In the genomic region with DNA sequence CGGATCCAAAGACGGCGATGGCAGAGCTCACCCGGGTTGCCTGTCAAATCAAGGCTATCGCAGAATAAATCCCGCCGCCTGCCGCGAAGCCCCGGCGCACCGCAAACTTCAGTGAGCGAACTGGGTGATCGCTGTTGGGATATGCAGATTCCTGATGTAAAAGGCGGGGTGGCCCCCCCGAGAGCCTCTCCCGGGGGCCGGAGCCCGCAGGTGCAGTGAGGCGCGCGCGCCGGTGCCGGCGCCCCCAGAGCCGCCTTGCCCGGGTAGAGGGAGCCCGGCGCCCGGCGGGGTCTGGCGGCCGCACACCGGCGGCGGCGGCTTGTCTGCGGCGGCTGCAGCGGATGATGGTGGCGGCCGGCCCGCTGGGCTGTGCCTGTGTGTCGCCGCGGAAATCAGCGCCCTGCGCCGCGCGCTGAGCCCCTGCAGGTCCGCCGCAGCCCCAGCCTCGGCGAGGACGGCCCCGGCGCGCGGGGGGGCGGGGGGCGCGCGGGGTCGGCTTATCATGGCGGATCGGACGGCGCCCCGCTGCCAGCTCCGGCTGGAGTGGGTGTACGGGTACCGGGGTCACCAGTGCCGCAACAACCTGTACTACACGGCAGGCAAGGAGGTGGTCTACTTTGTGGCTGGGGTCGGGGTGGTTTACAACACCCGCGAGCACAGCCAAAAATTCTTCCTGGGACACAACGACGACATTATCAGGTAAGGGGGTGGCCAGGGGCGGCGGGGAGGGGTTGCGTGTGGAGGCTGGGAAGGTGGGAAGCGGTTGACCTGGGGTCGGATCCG, we compare ENCODE assay signal across 9 cellular contexts. TPM values are rescaled to one million over a fixed set of nuclear protein-coding genes. Genes with fewer than 3 reads are reported as not detected.
A peak's percentile ranks its signal among the peaks of the same experiment; 100 is the strongest.
DNase-seq lines count a peak whose midpoint lies in the region; ATAC-seq, FAIRE-seq and TF ChIP-seq lines count a peak whose summit lies in the region.
"Had no signal": no experiment of that assay in that cellular context is flagged by ENCODE, and none has a peak within 500 bp of the region (broad histone marks: within the 10 kb centered on the region; RNA-seq: fewer than 3 reads in every experiment).

No MANE protein-coding gene starts in this region.

- WGBS in esophagus squamous epithelium, 2 donors = 3 to 11% methylated on average over 17 to 21 of the region's 87 CpGs

- TF ChIP-seq CTCF in D721Med (IDR thresholded peaks at IDR 0.05; ENCODE audit: insufficient read depth, missing control alignments) (no peak), esophagus squamous epithelium (IDR thresholded peaks at IDR 0.05) (peak in 1 of 6 experiments; percentile 4), nephron progenitor cell (IDR thresholded peaks at IDR 0.05) (no peak)

- peaks cover 87% of the 10 kb centered on the region for H3K27me3 Mint-ChIP-seq in nephron progenitor cell (ENCODE audit: low read depth, poor library complexity)

- no peaks in the 10 kb centered on the region for H3K9me3 ChIP-seq in esophagus squamous epithelium

- FAIRE-seq in D721Med (lab: Jason Lieb, UNC) = no peak
- FAIRE-seq: TTC549 had no signal

- TF ChIP-seq POLR2A in esophagus squamous epithelium (IDR thresholded peaks at IDR 0.05) = no peak

- H3K4me3 ChIP-seq in esophagus squamous epithelium = peak overlapping the region; percentile 64 to 81 (median 76)

- intact Hi-C loops in esophagus squamous epithelium (cut with DNase I) = no loop called here

- peaks cover 17% of the 10 kb centered on the region for H3K4me1 Mint-ChIP-seq in nephron progenitor cell

- no peaks in the 10 kb centered on the region for H3K36me3 Mint-ChIP-seq in nephron progenitor cell (ENCODE audit: low read depth)

- no peak overlapping the region for H3K27ac ChIP-seq in esophagus squamous epithelium

- ATAC-seq in HG02588 (IDR thresholded peaks at IDR 0.05; ENCODE audit: unreplicated experiment) = no peak

- H3K4me3 Mint-ChIP-seq in nephron progenitor cell = peak overlapping the region; percentile 91

- peaks cover 6 to 25% (median 10%) of the 10 kb centered on the region in 3 donors for H3K4me1 ChIP-seq in esophagus squamous epithelium

- H3K27ac Mint-ChIP-seq in nephron progenitor cell = no peak overlapping the region

- H3K27me3 ChIP-seq in esophagus squamous epithelium = peaks cover 0 to 15% (median 0%) of the 10 kb centered on the region in 4 donors

- peak; percentile 26 for DNase-seq in D721Med (ENCODE audit: insufficient read length, low spot score)
- peak; percentile 49 for DNase-seq in HuH-7 (ENCODE audit: low spot score)
- peak; percentile 34 to 42 for DNase-seq in activated CD4-positive, alpha-beta T cell treated with anti-CD3 and anti-CD28 coated beads, Interleukin-2, amount 50 U/mL, for 48 hours
- DNase-seq in esophagus squamous epithelium (lab: John Stamatoyannopoulos, UW) = no peak
- DNase-seq in nephron progenitor cell = peak; percentile 75
- DNase-seq in KG1 (lab: John Stamatoyannopoulos, UW) = no peak
- DNase-seq in cerebellar nuclear complex (lab: John Stamatoyannopoulos, UW) = no peak

- no peaks in the 10 kb centered on the region for H3K9me3 Mint-ChIP-seq in nephron progenitor cell

- no peaks in the 10 kb centered on the region for H3K36me3 ChIP-seq in esophagus squamous epithelium

RNA-seq across cellular contexts. Expression of gene EML6, which starts 1.3 kb away (rescaled TPM):
- 1 to 10 TPM; 1.2 to 4.4 (median 3.1) TPM for total RNA-seq in esophagus squamous epithelium

Comparison
In these comparisons a context has a peak if more than half of its experiments do, and no peak if none do; other contexts are left out.
1. DNase-seq: peak in D721Med (single experiment), HuH-7 (single experiment), activated CD4-positive, alpha-beta T cell treated with anti-CD3 and anti-CD28 coated beads, Interleukin-2, amount 50 U/mL, for 48 hours (2 of 2) and nephron progenitor cell (single experiment); none in esophagus squamous epithelium (single experiment), KG1 (single experiment) and cerebellar nuclear complex (0 of 2).